1 cellular context compared by ENCODE assay signal in the genomic region with DNA sequence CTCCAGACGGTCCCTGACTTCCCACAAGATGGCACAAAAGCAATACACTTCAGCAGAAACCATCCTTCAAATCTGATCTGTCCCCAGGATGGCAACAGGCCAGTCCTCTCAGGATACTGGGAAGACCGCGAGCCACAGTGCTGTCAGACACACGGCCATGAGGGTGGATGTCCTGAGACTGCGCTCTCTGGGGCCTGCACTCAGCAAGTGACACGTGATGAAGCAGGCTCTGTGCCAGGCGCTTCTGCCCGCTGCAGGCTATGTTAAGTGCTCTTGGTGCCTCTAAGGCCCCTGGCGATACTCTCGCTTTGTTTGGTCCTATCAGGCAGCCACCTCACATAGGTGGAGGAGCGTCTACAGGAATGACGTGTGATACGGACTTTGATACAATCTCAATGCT.
TF ChIP-seq lines count a peak whose summit lies in the region.

No MANE protein-coding gene starts in this region.

TF ChIP-seq in H1, 55 proteins besides CTCF, POLR2A, EP300 and RAD21:
- no peak for TF ChIP-seq SP2 (IDR thresholded peaks at IDR 0.05; ENCODE audit: low read length)
- no peak for TF ChIP-seq KDM1A (IDR thresholded peaks at IDR 0.05; ENCODE audit: borderline replicate concordance, low read length)
- TF ChIP-seq GTF2F1 (IDR thresholded peaks at IDR 0.05; ENCODE audit: borderline replicate concordance, low read depth, low read length) = no peak
- TF ChIP-seq, protein P1, sequence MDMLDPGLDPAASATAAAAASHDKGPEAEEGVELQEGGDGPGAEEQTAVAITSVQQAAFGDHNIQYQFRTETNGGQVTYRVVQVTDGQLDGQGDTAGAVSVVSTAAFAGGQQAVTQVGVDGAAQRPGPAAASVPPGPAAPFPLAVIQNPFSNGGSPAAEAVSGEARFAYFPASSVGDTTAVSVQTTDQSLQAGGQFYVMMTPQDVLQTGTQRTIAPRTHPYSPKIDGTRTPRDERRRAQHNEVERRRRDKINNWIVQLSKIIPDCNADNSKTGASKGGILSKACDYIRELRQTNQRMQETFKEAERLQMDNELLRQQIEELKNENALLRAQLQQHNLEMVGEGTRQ (IDR thresholded peaks at IDR 0.05; ENCODE audit: low read length) = no peak
- peak; percentile 35; the same call in 1 of the 2 replicates for TF ChIP-seq POLR2AphosphoS5 (IDR thresholded peaks at IDR 0.05; ENCODE audit: low read depth, low read length)
